Comparison of ENCODE assay signal across 8 cellular contexts in genomic region chr19:8240274-8241229, GRCh38. TPM values are rescaled to one million over a fixed set of nuclear protein-coding genes. Genes with fewer than 3 reads are reported as not detected.
DNase-seq lines count a peak whose midpoint lies in the region; ATAC-seq and TF ChIP-seq lines count a peak whose summit lies in the region.

No MANE protein-coding gene starts in this region.

- H3K23ac ChIP-seq in IMR-90 (ENCODE audit: low read depth, low read length): no peak overlapping the region

- POLR2A ChIA-PET in IMR-90 (lab: Charles Lee; ENCODE audit: unreplicated experiment): no interaction called here

- H2BK15ac ChIP-seq in IMR-90 (ENCODE audit: low read depth, low read length): no peak overlapping the region

- CTCF ChIA-PET in IMR-90 (lab: Yijun Ruan, JAX): no interaction called here

- no peak overlapping the region for H4K91ac ChIP-seq in IMR-90 (ENCODE audit: insufficient read depth, low read depth, low read length)

- H3K4me3 ChIP-seq in IMR-90 (ENCODE audit: insufficient read depth, low read depth, low read length): no peak overlapping the region
- no peak overlapping the region for H3K4me3 ChIP-seq in brain microvascular endothelial cell (ENCODE audit: low read depth, low read length)
- H3K4me3 ChIP-seq in sigmoid colon: peak overlapping the region in 2 of 4 donors; percentile 27

- H3K56ac ChIP-seq in IMR-90 (ENCODE audit: extremely low read depth, insufficient read depth, low read length): no peak overlapping the region

- H3K4me2 ChIP-seq in IMR-90 (ENCODE audit: low read depth, low read length): peak overlapping the region; percentile 61

- peak in 1 of 4 donors; percentile 61 for TF ChIP-seq EP300 in sigmoid colon (IDR thresholded peaks at IDR 0.05)

- WGBS in IMR-90 (ENCODE audit: extremely low coverage in 2 of 2, insufficient read length in 1 of 2), 2 experiments: no CpG with 5 or more reads among the region's 17 CpGs
- 26 to 44% methylated on average over 17 of the region's 17 CpGs for WGBS in sigmoid colon, 2 donors

- TF ChIP-seq POLR2A in IMR-90 (IDR thresholded peaks at IDR 0.05; ENCODE audit: low read depth, low read length): no peak
- no peak for TF ChIP-seq POLR2A in sigmoid colon (IDR thresholded peaks at IDR 0.05)

- TF ChIP-seq CTCF in IMR-90 (conservative IDR thresholded peaks at IDR 0.05; ENCODE audit: low read depth, low read length): no peak
- TF ChIP-seq CTCF in brain microvascular endothelial cell (IDR thresholded peaks at IDR 0.05; ENCODE audit: low read depth, low read length, missing control alignments): no peak
- TF ChIP-seq CTCF in sigmoid colon (IDR thresholded peaks at IDR 0.05): no peak

- H3K9ac ChIP-seq in IMR-90 (ENCODE audit: low read depth, low read length): no peak overlapping the region; the same call in 1 of the 2 replicates

- H3K27me3 ChIP-seq in IMR-90 (ENCODE audit: control insufficient read depth, insufficient read depth, low read length) (peaks cover 2% of the 10 kb centered on the region; the same call in 1 of the 2 replicates), brain microvascular endothelial cell (replicated peaks) (no peaks in the 10 kb centered on the region), sigmoid colon (no peaks in the 10 kb centered on the region)

- intact Hi-C loops in IMR-90 (cut with micrococcal nuclease): no loop called here
- intact Hi-C loops in sigmoid colon (cut with DNase I): no loop called here

- in situ Hi-C loops in IMR-90 (cut with MboI; ENCODE audit: low sequenced_read_pairs): no loop called here
- in situ Hi-C loops in brain microvascular endothelial cell (cut with HindIII; ENCODE audit: low pct_ligation_motif_present, low sequenced_read_pairs): no loop called here

- peak overlapping the region; percentile 26; the same call in 1 of the 2 replicates for H4K5ac ChIP-seq in IMR-90 (ENCODE audit: low read depth, low read length)

- H3K9me1 ChIP-seq in IMR-90 (ENCODE audit: insufficient read depth, low read length): no peaks in the 10 kb centered on the region

- H3K36me3 ChIP-seq in IMR-90 (ENCODE audit: control insufficient read depth, insufficient read depth, low read length): no peaks in the 10 kb centered on the region
- no peaks in the 10 kb centered on the region for H3K36me3 ChIP-seq in brain microvascular endothelial cell (replicated peaks)
- peaks cover 0 to 1% (median 0%) of the 10 kb centered on the region in 4 donors for H3K36me3 ChIP-seq in sigmoid colon

- peak overlapping the region in 1 of 2 experiments; percentile 44; a peak in 1 of 4 replicates for H4K8ac ChIP-seq in IMR-90 (ENCODE audit: low read depth in 2 of 2, low read length in 2 of 2)

- H3K4me1 ChIP-seq in IMR-90 (ENCODE audit: control insufficient read depth, insufficient read depth, low read length) (peaks cover 10% of the 10 kb centered on the region; the same call in 1 of the 2 replicates), sigmoid colon (peaks cover 0 to 17% (median 16%) of the 10 kb centered on the region in 4 donors)

- ATAC-seq in IMR-90 (ENCODE audit: low read depth): peak; percentile 91

- no peak overlapping the region; the same call in 1 of the 2 replicates for H3K14ac ChIP-seq in IMR-90 (replicated peaks; ENCODE audit: low read depth, low read length)

- no TSS peak for BruUV-seq in IMR-90 (replicated peaks; lab: Mats Ljungman, UMichigan)

- H3K18ac ChIP-seq in IMR-90 (ENCODE audit: low read depth, low read length): peak overlapping the region; percentile 8; the same call in 1 of the 2 replicates

- H2AFZ ChIP-seq in IMR-90 (replicated peaks; ENCODE audit: low read length, poor library complexity): peak overlapping the region; percentile 77

- peak overlapping the region; percentile 35; the same call in 1 of the 2 replicates for H2AK5ac ChIP-seq in IMR-90 (ENCODE audit: low read depth, low read length)

- H2BK20ac ChIP-seq in IMR-90 (ENCODE audit: low read depth, low read length): peak overlapping the region; percentile 42; the same call in 1 of the 2 replicates

- DNase-seq in activated CD4-positive, alpha-beta T cell treated with anti-CD3 and anti-CD28 coated beads for 24 hours (ENCODE audit: low read depth in 2 of 2): peak; percentile 2 to 18
- no peak for DNase-seq in activated CD4-positive, alpha-beta T cell treated with anti-CD3 and anti-CD28 coated beads, Interleukin-2, amount 50 U/mL, for 4 hours
- DNase-seq in IMR-90 (peak; percentile 94), SW480 (ENCODE audit: low spot score) (peak; percentile 91), brain microvascular endothelial cell (peak; percentile 91), hypothalamus (lab: John Stamatoyannopoulos, UW) (peak; percentile 12 to 89 (median 75)), sigmoid colon (peak; percentile 95), NCI-H187 treated with DMSO at 0.1 percent for 48 hours (lab: John Stamatoyannopoulos, UW) (no peak)

- no peak overlapping the region for H2BK5ac ChIP-seq in IMR-90 (ENCODE audit: low read depth, low read length, poor library complexity, severe bottlenecking)

- no peak for TF ChIP-seq RAD21 in IMR-90 (IDR thresholded peaks at IDR 0.05; ENCODE audit: low read length)

- H4K20me1 ChIP-seq in IMR-90 (ENCODE audit: insufficient read depth, low read length): peaks cover 4% of the 10 kb centered on the region; the same call in 1 of the 2 replicates

- peak overlapping the region; percentile 40; the same call in 1 of the 2 replicates for H2BK120ac ChIP-seq in IMR-90 (ENCODE audit: low read depth, low read length)

- H2AK9ac ChIP-seq in IMR-90 (replicated peaks; ENCODE audit: low read depth, low read length, poor library complexity): peak overlapping the region; percentile 81

- H3K4ac ChIP-seq in IMR-90 (ENCODE audit: low read depth, low read length): peak overlapping the region; percentile 27; the same call in 1 of the 2 replicates

- peaks cover 11% of the 10 kb centered on the region for H3K9me3 ChIP-seq in IMR-90 (ENCODE audit: control insufficient read depth, insufficient read depth, low read length)
- H3K9me3 ChIP-seq in sigmoid colon: no peaks in the 10 kb centered on the region

- H3K79me1 ChIP-seq in IMR-90 (ENCODE audit: low read depth in 1 of 2, low read length in 2 of 2): no peaks in the 10 kb centered on the region

- dilution Hi-C loops in IMR-90 (cut with HindIII; ENCODE audit: low sequenced_read_pairs, unreplicated experiment): no loop called here

- H3K27ac ChIP-seq in IMR-90 (ENCODE audit: insufficient read depth, low read length) (peak overlapping the region; percentile 18; the same call in 1 of the 2 replicates), brain microvascular endothelial cell (no peak overlapping the region), sigmoid colon (peak overlapping the region; percentile 41 to 65 (median 58))

TF ChIP-seq in IMR-90, 13 proteins besides CTCF, POLR2A, EP300 and RAD21:
- TF ChIP-seq CHD1 (IDR thresholded peaks at IDR 0.05; ENCODE audit: low read depth, low read length): no peak
- no peak for TF ChIP-seq RFX5 (IDR thresholded peaks at IDR 0.05; ENCODE audit: low read depth, low read length)
- TF ChIP-seq USF2 (IDR thresholded peaks at IDR 0.05; ENCODE audit: low read depth, low read length): peak; percentile 98
- TF ChIP-seq MAZ (IDR thresholded peaks at IDR 0.05; ENCODE audit: borderline replicate concordance, low read depth, low read length): peak; percentile 91; the same call in 1 of the 2 replicates
- peak; percentile 99 for TF ChIP-seq BHLHE40 (IDR thresholded peaks at IDR 0.05; ENCODE audit: low read depth, low read length)
- TF ChIP-seq MXI1 (IDR thresholded peaks at IDR 0.05; ENCODE audit: borderline replicate concordance, low read depth, low read length): no peak
- peak; percentile 40; the same call in 1 of the 2 replicates for TF ChIP-seq CEBPB (IDR thresholded peaks at IDR 0.05; ENCODE audit: low read depth, low read length)
- no peak for TF ChIP-seq NFE2L2 (IDR thresholded peaks at IDR 0.05; ENCODE audit: low read depth, low read length)
- peak; percentile 94 for TF ChIP-seq FOS (IDR thresholded peaks at IDR 0.05; ENCODE audit: low read depth, low read length)

RNA-seq across cellular contexts. Expression of gene CERS4, which starts 31.4 kb away (rescaled TPM):
- total RNA-seq in IMR-90 (2012; rRNA removed) (3.2 and 3.9 TPM in 2 replicates), sigmoid colon (10 to 100 TPM; 24.1 to 40.0 (median 30.2) TPM)
- polyA plus RNA-seq in IMR-90 (2012; rRNA removed) (5.5 and 5.7 TPM in 2 replicates), sigmoid colon (10 to 100 TPM in 2 of 3 donors, 1 to 10 TPM in 1; 1.4 to 18.6 (median 11.4) TPM)
- polyA plus RNA-seq in IMR-90 (2012; cell fraction: cytosol; rRNA removed): 5.6 and 7.9 TPM in 2 replicates
- 4.6 and 5.2 TPM in 2 replicates for polyA plus RNA-seq in IMR-90 (2012; cell fraction: nucleus; rRNA removed; ENCODE audit: low replicate concordance)

Comparison
In these comparisons a context has a peak if more than half of its experiments do, and no peak if none do; other contexts are left out.
1. DNase-seq: peak in activated CD4-positive, alpha-beta T cell treated with anti-CD3 and anti-CD28 coated beads for 24 hours (2 of 2), IMR-90 (single experiment), SW480 (single experiment), brain microvascular endothelial cell (single experiment), hypothalamus (51 of 51) and sigmoid colon (single experiment); none in activated CD4-positive, alpha-beta T cell treated with anti-CD3 and anti-CD28 coated beads, Interleukin-2, amount 50 U/mL, for 4 hours (0 of 2) and NCI-H187 treated with DMSO at 0.1 percent for 48 hours (single experiment).